ENCODE assay signal across 20 cellular contexts in the genomic region with DNA sequence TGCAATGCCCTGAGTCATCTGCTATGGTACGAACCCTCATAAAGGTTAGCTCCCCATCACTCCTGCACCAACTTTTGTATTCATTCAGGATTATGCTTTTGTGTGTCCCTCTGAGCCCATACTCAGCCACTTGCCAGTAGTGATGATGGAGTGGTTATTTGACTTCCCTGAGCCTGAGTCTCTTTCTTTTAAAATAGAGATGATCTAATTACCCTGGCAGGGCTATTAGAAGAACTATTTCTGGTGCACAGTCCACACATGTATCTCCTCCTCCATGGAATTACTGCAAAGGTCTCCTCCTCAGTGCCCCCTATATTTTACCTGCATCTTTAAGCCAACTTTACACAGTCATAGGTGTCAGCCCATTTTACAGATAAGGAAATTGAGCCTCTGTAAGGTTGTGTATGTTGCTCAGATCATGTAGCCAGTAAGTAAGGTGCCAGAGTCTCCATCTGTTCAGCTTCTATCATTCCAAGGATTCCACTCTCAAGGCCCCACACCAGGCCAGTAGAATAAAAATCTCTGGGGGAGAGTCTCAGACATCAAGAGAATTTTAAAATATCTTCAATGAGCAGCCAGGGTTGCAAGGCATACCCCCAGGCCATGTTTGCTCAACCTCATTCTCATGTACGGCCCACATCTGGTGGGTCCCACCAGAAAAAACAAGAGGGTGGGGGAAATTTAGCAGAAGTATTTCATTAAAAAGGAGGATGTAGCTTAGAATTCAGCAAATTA.
DNase-seq lines count a peak whose midpoint lies in the region; ATAC-seq and TF ChIP-seq lines count a peak whose summit lies in the region.
"Had no signal": no experiment of that assay in that cellular context is flagged by ENCODE, and none has a peak within 500 bp of the region (broad histone marks: within the 10 kb centered on the region; RNA-seq: fewer than 3 reads in every experiment).

No MANE protein-coding gene starts in this region.

- no peaks in the 10 kb centered on the region for H3K27me3 ChIP-seq in psoas muscle (ENCODE audit: insufficient read depth in 3 of 3, low read length in 2 of 3)
- H3K27me3 ChIP-seq: SJSA1 had no signal

- no peak overlapping the region for H3K4me3 ChIP-seq in psoas muscle
- H3K4me3 ChIP-seq: A549, PC-9, SJSA1 had no signal

- peak; percentile 44 to 84 for ATAC-seq in left cardiac atrium
- peak; percentile 83 to 97 (median 95) for ATAC-seq in psoas muscle
- no peak for ATAC-seq in HG02623 (IDR thresholded peaks at IDR 0.05; ENCODE audit: unreplicated experiment)
- ATAC-seq in SK-N-SH treated with all-trans-retinoic acid at 6 μM for 48 hours, result no peak
- ATAC-seq: A549 had no signal

- TF ChIP-seq CTCF in psoas muscle (IDR thresholded peaks at IDR 0.05), result no peak

- no peaks in the 10 kb centered on the region for H3K9me3 ChIP-seq in psoas muscle
- H3K9me3 ChIP-seq: A549, SJSA1 had no signal

- DNase-seq in AG20443 (ENCODE audit: low spot score) (peak; percentile 25), RPMI7951 (ENCODE audit: low read depth) (peak; percentile 36), left cardiac atrium (no peak), psoas muscle (no peak)
- no peak for DNase-seq in central memory CD4-positive, alpha-beta T cell
- DNase-seq: CD4-positive, CD25-positive, alpha-beta regulatory T cell; COR-L47; DND-41; IMR-90; NCI-H1092 treated with DMSO at 0.1 percent for 48 hours; NCI-H1436 treated with DMSO at 0.1 percent for 48 hours; NCI-H1930; NCI-H2227 treated with DMSO at 0.1 percent for 48 hours; NCI-H510A; PC-9 had no signal

- no peaks in the 10 kb centered on the region for H3K36me3 ChIP-seq in psoas muscle (ENCODE audit: insufficient read depth in 1 of 2, low read depth in 1 of 2)
- H3K36me3 ChIP-seq: SJSA1 had no signal

- peaks cover 23% of the 10 kb centered on the region for H3K4me1 ChIP-seq in psoas muscle
- H3K4me1 ChIP-seq: A549, SJSA1 had no signal

- 88 to 90% (median 89%) methylated on average over 2 of the region's 2 CpGs for WGBS in psoas muscle, 3 donors

- peak overlapping the region; percentile 9 for H3K27ac ChIP-seq in psoas muscle
- H3K27ac ChIP-seq: A549, KMS-11, PC-9, SJSA1 had no signal

- intact Hi-C loops in left cardiac atrium (cut with DNase I) (no loop called here), psoas muscle (cut with DNase I) (no loop called here)

TF ChIP-seq in SK-N-SH treated with all-trans-retinoic acid at 6 μM for 48 hours, 23 proteins besides CTCF, POLR2A, EP300 and RAD21:
- no peak for TF ChIP-seq ISL1 (CRISPR knock-in tag; IDR thresholded peaks at IDR 0.05)
- TF ChIP-seq ZFP3 (CRISPR knock-in tag; IDR thresholded peaks at IDR 0.05), result no peak
- TF ChIP-seq BACH2 (CRISPR knock-in tag; IDR thresholded peaks at IDR 0.05; ENCODE audit: borderline replicate concordance), result no peak
- no peak for TF ChIP-seq TCF4 (CRISPR knock-in tag; IDR thresholded peaks at IDR 0.05; ENCODE audit: borderline replicate concordance)
- TF ChIP-seq ZNF70 (CRISPR knock-in tag; IDR thresholded peaks at IDR 0.05), result no peak
- TF ChIP-seq, protein P1, sequence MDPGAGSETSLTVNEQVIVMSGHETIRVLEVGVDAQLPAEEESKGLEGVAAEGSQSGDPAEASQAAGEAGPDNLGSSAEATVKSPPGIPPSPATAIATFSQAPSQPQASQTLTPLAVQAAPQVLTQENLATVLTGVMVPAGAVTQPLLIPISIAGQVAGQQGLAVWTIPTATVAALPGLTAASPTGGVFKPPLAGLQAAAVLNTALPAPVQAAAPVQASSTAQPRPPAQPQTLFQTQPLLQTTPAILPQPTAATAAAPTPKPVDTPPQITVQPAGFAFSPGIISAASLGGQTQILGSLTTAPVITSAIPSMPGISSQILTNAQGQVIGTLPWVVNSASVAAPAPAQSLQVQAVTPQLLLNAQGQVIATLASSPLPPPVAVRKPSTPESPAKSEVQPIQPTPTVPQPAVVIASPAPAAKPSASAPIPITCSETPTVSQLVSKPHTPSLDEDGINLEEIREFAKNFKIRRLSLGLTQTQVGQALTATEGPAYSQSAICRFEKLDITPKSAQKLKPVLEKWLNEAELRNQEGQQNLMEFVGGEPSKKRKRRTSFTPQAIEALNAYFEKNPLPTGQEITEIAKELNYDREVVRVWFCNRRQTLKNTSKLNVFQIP (CRISPR knock-in tag; IDR thresholded peaks at IDR 0.05; ENCODE audit: borderline replicate concordance, low read depth), result no peak
- TF ChIP-seq ZFP30 (CRISPR knock-in tag; IDR thresholded peaks at IDR 0.05), result no peak
- TF ChIP-seq ZNF8 (CRISPR knock-in tag; IDR thresholded peaks at IDR 0.05), result no peak

Comparison
In these comparisons a context has a peak if more than half of its experiments do, and no peak if none do; other contexts are left out.
1. DNase-seq: peak in AG20443 (single experiment) and RPMI7951 (single experiment); none in left cardiac atrium (single experiment), psoas muscle (0 of 2) and central memory CD4-positive, alpha-beta T cell (single experiment).
2. ATAC-seq: peak in left cardiac atrium (2 of 2) and psoas muscle (4 of 4); none in HG02623 (single experiment) and SK-N-SH treated with all-trans-retinoic acid at 6 μM for 48 hours (single experiment).